ENCODE assay signal across 10 cellular contexts in the genomic region with DNA sequence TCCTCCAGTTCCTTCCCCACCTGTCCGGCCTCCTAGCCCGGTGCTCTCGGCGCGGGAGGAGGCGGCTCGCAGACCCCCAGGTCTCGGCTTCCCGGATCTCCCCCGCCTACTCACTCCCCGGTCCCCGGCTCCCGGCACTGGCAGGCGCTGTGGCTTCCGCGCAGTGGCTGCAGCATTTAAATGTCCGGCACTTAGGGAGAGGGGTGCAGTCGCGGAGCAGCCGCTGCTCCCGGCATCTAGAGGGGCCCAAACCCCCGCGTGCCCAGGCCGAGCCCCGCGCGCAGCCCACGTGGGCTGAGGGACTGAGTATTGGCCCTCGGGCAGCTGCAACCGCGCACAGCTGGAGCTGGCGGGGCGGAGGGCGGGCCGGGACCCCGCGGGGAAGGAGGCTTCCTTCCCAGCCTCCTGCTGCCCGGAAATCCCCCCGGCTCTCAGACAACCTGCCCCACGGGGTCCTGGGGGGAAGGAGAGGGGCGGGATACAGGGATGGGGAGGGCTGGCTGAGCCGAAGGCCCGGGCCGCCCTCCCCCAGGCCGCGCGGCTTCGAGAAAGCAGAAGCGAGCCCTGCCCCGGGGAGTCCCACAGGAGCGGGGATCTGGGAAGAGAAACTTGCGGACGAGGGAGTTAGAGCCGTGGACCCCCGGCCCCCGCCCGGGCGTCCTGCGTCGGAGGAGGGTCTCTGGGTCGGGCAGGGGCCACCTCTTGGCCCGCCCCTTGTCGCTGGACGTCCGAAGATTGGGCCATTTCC. TPM values are rescaled to one million over a fixed set of nuclear protein-coding genes. Genes with fewer than 3 reads are reported as not detected.
DNase-seq lines count a peak whose midpoint lies in the region; ATAC-seq, FAIRE-seq and TF ChIP-seq lines count a peak whose summit lies in the region.
"Had no signal": no experiment of that assay in that cellular context is flagged by ENCODE, and none has a peak within 500 bp of the region (broad histone marks: within the 10 kb centered on the region; RNA-seq: fewer than 3 reads in every experiment).

No MANE protein-coding gene starts in this region.

- FAIRE-seq in HepG2 (lab: Jason Lieb, UNC): no peak

- H3K9me3 ChIP-seq in CD8-positive, alpha-beta memory T cell (ENCODE audit: low read length): no peaks in the 10 kb centered on the region
- H3K9me3 ChIP-seq in HepG2 (ENCODE audit: low read length): no peaks in the 10 kb centered on the region

- peak overlapping the region in 1 of 8 donors; percentile 42 for H3K27ac Mint-ChIP-seq in CD8-positive, alpha-beta memory T cell

- H3K36me3 ChIP-seq in CD8-positive, alpha-beta memory T cell (ENCODE audit: insufficient read depth, low read length): no peaks in the 10 kb centered on the region
- no peaks in the 10 kb centered on the region for H3K36me3 ChIP-seq in KMS-11 (ENCODE audit: insufficient read depth)
- H3K36me3 ChIP-seq in brain microvascular endothelial cell (replicated peaks): no peaks in the 10 kb centered on the region
- no peaks in the 10 kb centered on the region for H3K36me3 ChIP-seq in HepG2 (replicated peaks in 1 of 2; ENCODE audit: control insufficient read depth in 1 of 2, insufficient read depth in 2 of 2, low read length in 2 of 2)
- no peaks in the 10 kb centered on the region for H3K36me3 ChIP-seq in urinary bladder (ENCODE audit: insufficient read depth)

- POLR2A ChIA-PET in CD8-positive, alpha-beta memory T cell (lab: Charles Lee): interaction anchor here (0.6 to 1.4 kb wide), 4 partner anchors 10 to 166 kb away, joined by 4 to 6 read pairs (median 5); no protein-coding TSS in a partner anchor
- POLR2A ChIA-PET in HepG2 (lab: Yijun Ruan, JAX): interaction anchor here (0.8 to 1.4 kb wide), 6 partner anchors 13 to 46 kb away, joined by 3 to 7 read pairs (median 4); no protein-coding TSS in a partner anchor

- intact Hi-C loops in HepG2 (cut with micrococcal nuclease; ENCODE audit: unreplicated experiment): no loop called here

- no peak overlapping the region for H3K27ac ChIP-seq in CD8-positive, alpha-beta memory T cell (ENCODE audit: low read depth, low read length)
- no peak overlapping the region for H3K27ac ChIP-seq in KMS-11
- no peak overlapping the region for H3K27ac ChIP-seq in brain microvascular endothelial cell
- H3K27ac ChIP-seq in HepG2 (ENCODE audit: extremely low read length, insufficient read depth, low read length): no peak overlapping the region
- no peak overlapping the region for H3K27ac ChIP-seq in urinary bladder (ENCODE audit: low read depth)

- H3K9me3 Mint-ChIP-seq in CD8-positive, alpha-beta memory T cell: no peaks in the 10 kb centered on the region

- peaks cover 27% of the 10 kb centered on the region for H3K4me1 ChIP-seq in CD8-positive, alpha-beta memory T cell (ENCODE audit: insufficient read depth, low read length)
- H3K4me1 ChIP-seq in KMS-11 (ENCODE audit: low read depth, poor library complexity, severe bottlenecking) (no peaks in the 10 kb centered on the region), HepG2 (ENCODE audit: insufficient read depth, low read length) (peaks cover 25% of the 10 kb centered on the region), urinary bladder (ENCODE audit: insufficient read depth) (peaks cover 1% of the 10 kb centered on the region)

- H3K4me2 ChIP-seq in KMS-11 (peak overlapping the region; percentile 33; the same call in 1 of the 2 replicates), HepG2 (ENCODE audit: low read depth, low read length) (peak overlapping the region; percentile 88)

- H3K4me3 ChIP-seq in CD8-positive, alpha-beta memory T cell (ENCODE audit: low read length): peak overlapping the region; percentile 19
- no peak overlapping the region for H3K4me3 ChIP-seq in KMS-11 (IDR thresholded peaks at IDR 0.05; ENCODE audit: insufficient read depth, low read depth, low read length)
- peak overlapping the region; percentile 51 for H3K4me3 ChIP-seq in brain microvascular endothelial cell (ENCODE audit: low read depth, low read length)
- H3K4me3 ChIP-seq in HepG2 (replicated peaks in 1 of 3; ENCODE audit: insufficient read depth in 1 of 3, low read depth in 2 of 3, low read length in 3 of 3): peak overlapping the region; percentile 42 to 67 (median 48); a peak in 4 of 6 replicates
- H3K4me3 ChIP-seq in urinary bladder (ENCODE audit: low read depth, low read length): peak overlapping the region; percentile 48

- no peak for TF ChIP-seq POLR2A in HepG2 (IDR thresholded peaks at IDR 0.05; ENCODE audit: insufficient read depth in 1 of 2, low read depth in 2 of 2, low read length in 2 of 2)

- peaks cover 43% of the 10 kb centered on the region for H3K27me3 ChIP-seq in CD8-positive, alpha-beta memory T cell (ENCODE audit: insufficient read depth, low read length, poor library complexity, severe bottlenecking)
- H3K27me3 ChIP-seq in KMS-11 (ENCODE audit: insufficient read depth, low read depth): peaks cover 65% of the 10 kb centered on the region
- peaks cover 11% of the 10 kb centered on the region for H3K27me3 ChIP-seq in brain microvascular endothelial cell (replicated peaks)
- H3K27me3 ChIP-seq in HepG2 (ENCODE audit: control insufficient read depth in 1 of 2, insufficient read depth in 2 of 2, low read length in 2 of 2): peaks cover 10 to 77% of the 10 kb centered on the region in 2 experiments

- CTCF ChIA-PET in CD8-positive, alpha-beta memory T cell (lab: Charles Lee): interaction anchor here (0.7 to 9.7 kb wide), 6 partner anchors 11 to 84 kb away, joined by 3 to 119 read pairs (median 6); no protein-coding TSS in a partner anchor
- CTCF ChIA-PET in HepG2 (lab: Yijun Ruan, JAX; ENCODE audit: low intra/inter-chr PET ratio, low total read pairs): no interaction called here

- H2AFZ ChIP-seq in KMS-11 (ENCODE audit: low read depth) (no peak overlapping the region), HepG2 (ENCODE audit: low read length) (no peak overlapping the region)

- H4K20me1 ChIP-seq in KMS-11 (ENCODE audit: insufficient read depth): no peaks in the 10 kb centered on the region
- H4K20me1 ChIP-seq in HepG2 (ENCODE audit: insufficient read depth, low read length): no peaks in the 10 kb centered on the region

- H3K27me3 Mint-ChIP-seq in CD8-positive, alpha-beta memory T cell: peaks cover 13 to 34% of the 10 kb centered on the region in 2 donors

- 1% methylated on average over 27 of the region's 65 CpGs for WGBS in HepG2 (ENCODE audit: low lambda C conversion rate)
- WGBS in urinary bladder: under 1% methylated on average over 65 of the region's 65 CpGs

- H3K4me1 Mint-ChIP-seq in CD8-positive, alpha-beta memory T cell: peaks cover 16 to 39% (median 30%) of the 10 kb centered on the region in 3 donors

- TF ChIP-seq CTCF in KMS-11 (conservative IDR thresholded peaks at IDR 0.05; ENCODE audit: low read depth, low read length) (no peak), brain microvascular endothelial cell (IDR thresholded peaks at IDR 0.05; ENCODE audit: low read depth, low read length, missing control alignments) (no peak), HepG2 (CRISPR knock-in tag; IDR thresholded peaks at IDR 0.05) (no peak)

- H3K36me3 Mint-ChIP-seq in CD8-positive, alpha-beta memory T cell: no peaks in the 10 kb centered on the region

- ATAC-seq in HepG2 (peak; percentile 59), GM19463 (IDR thresholded peaks at IDR 0.05; ENCODE audit: unreplicated experiment) (no peak), HG02678 (IDR thresholded peaks at IDR 0.05; ENCODE audit: unreplicated experiment) (no peak), GM21529 (IDR thresholded peaks at IDR 0.05; ENCODE audit: unreplicated experiment) (no peak)

- TF ChIP-seq EP300 in HepG2 (IDR thresholded peaks at IDR 0.05; ENCODE audit: low read depth in 2 of 2, low read length in 2 of 2) (no peak), HepG2 (CRISPR knock-in tag; IDR thresholded peaks at IDR 0.05; ENCODE audit: borderline replicate concordance) (no peak)

- peak overlapping the region; percentile 41 to 89 (median 81) for H3K4me3 Mint-ChIP-seq in CD8-positive, alpha-beta memory T cell

- DNase-seq in CD8-positive, alpha-beta memory T cell: no peak
- DNase-seq in brain microvascular endothelial cell (no peak), HepG2 (ENCODE audit: low spot score) (no peak)

- no peaks in the 10 kb centered on the region for H3K79me2 ChIP-seq in KMS-11 (ENCODE audit: insufficient read depth, low read depth)
- H3K79me2 ChIP-seq in HepG2 (ENCODE audit: insufficient read depth, low read length): no peaks in the 10 kb centered on the region

- H3K9ac ChIP-seq in KMS-11 (no peak overlapping the region), HepG2 (ENCODE audit: insufficient read depth, low read depth, low read length) (no peak overlapping the region)

- in situ Hi-C loops in brain microvascular endothelial cell (cut with HindIII; ENCODE audit: low pct_ligation_motif_present, low sequenced_read_pairs): no loop called here
- in situ Hi-C loops in HepG2 (cut with HindIII; ENCODE audit: extremely low pct_ligation_motif_present, low pct_unique_long_range_greater_than_20kb): no loop called here

- no TSS peak for BruUV-seq in HepG2 (replicated peaks; lab: Mats Ljungman, UMichigan)

- TF ChIP-seq RAD21 in HepG2 (CRISPR knock-in tag; IDR thresholded peaks at IDR 0.05): no peak

RNA-seq across cellular contexts. Expression of a gene that starts 0.4 kb away (rescaled TPM):
- 1 to 10 TPM; 1.5 to 1.9 TPM for total RNA-seq in CD8-positive, alpha-beta memory T cell
- 0.90 TPM for polyA plus RNA-seq in CD8-positive, alpha-beta memory T cell
- total RNA-seq in HepG2 (2016; rRNA removed; fragmentation: Illumina TruSeq; extraction: Trizol) (0.04 TPM in 1 of 2 replicates, not detected in the other), urinary bladder (0.32 TPM)
- total RNA-seq in HepG2 (2016; cell fraction: cytosol; rRNA removed; fragmentation: Illumina TruSeq; extraction: Trizol; ENCODE audit: low read depth): 0.18 TPM in 1 of 2 replicates, not detected in the other
- 0.02 TPM in 1 of 2 replicates, not detected in the other for total RNA-seq in HepG2 (2016; cell fraction: insoluble cytoplasmic fraction; rRNA removed; fragmentation: Illumina TruSeq; extraction: Trizol)
- 0.15 and 0.17 TPM in 2 replicates for total RNA-seq in HepG2 (2016; cell fraction: membrane; rRNA removed; fragmentation: Illumina TruSeq; extraction: Trizol)
- total RNA-seq in HepG2 (2016; cell fraction: nucleus; rRNA removed; fragmentation: Illumina TruSeq; extraction: Trizol): not detected in 2 replicates
- polyA plus RNA-seq in HepG2 (2011; rRNA removed) (0.07 and 0.08 TPM in 2 replicates), urinary bladder (0.82 TPM)
- polyA plus RNA-seq in HepG2 (2011; cell fraction: cytosol; rRNA removed): 0.04 TPM in 1 of 2 replicates, not detected in the other
- polyA plus RNA-seq in HepG2 (2011; cell fraction: nucleus; rRNA removed): 0.14 and 0.21 TPM in 2 replicates
- polyA plus RNA-seq in HepG2 (2012): 0.09 and 0.27 TPM in 2 replicates
- not detected in 2 replicates for polyA plus RNA-seq in HepG2 (2016; cell fraction: cytosol; fragmentation: Illumina TruSeq; extraction: Trizol; ENCODE audit: low read depth)
- polyA plus RNA-seq in HepG2 (2016; cell fraction: insoluble cytoplasmic fraction; fragmentation: Illumina TruSeq; extraction: Trizol; ENCODE audit: low read depth): not detected in 2 replicates
- polyA plus RNA-seq in HepG2 (2016; cell fraction: membrane; fragmentation: Illumina TruSeq; extraction: Trizol; ENCODE audit: low read depth): not detected in 2 replicates
- not detected in 2 replicates for polyA plus RNA-seq in HepG2 (2016; cell fraction: nucleus; fragmentation: Illumina TruSeq; extraction: Trizol; ENCODE audit: insufficient read depth, low read depth)
- polyA minus RNA-seq in HepG2 (2011; rRNA and poly(A)+ RNA removed; ENCODE audit: low replicate concordance): 0.12 and 0.19 TPM in 2 replicates
- not detected in 2 replicates for polyA minus RNA-seq in HepG2 (2011; cell fraction: cytosol; rRNA and poly(A)+ RNA removed)
- polyA minus RNA-seq in HepG2 (2011; cell fraction: nucleus; rRNA and poly(A)+ RNA removed): 0.12 and 0.13 TPM in 2 replicates

RNA-seq across cellular contexts. Expression of a gene that starts 9.2 kb away (rescaled TPM):
- total RNA-seq in CD8-positive, alpha-beta memory T cell: not detected
- not detected for polyA plus RNA-seq in CD8-positive, alpha-beta memory T cell
- not detected in 2 replicates for total RNA-seq in HepG2 (2016; rRNA removed; fragmentation: Illumina TruSeq; extraction: Trizol)
- total RNA-seq in HepG2 (2016; cell fraction: cytosol; rRNA removed; fragmentation: Illumina TruSeq; extraction: Trizol; ENCODE audit: low read depth): not detected in 2 replicates
- total RNA-seq in HepG2 (2016; cell fraction: insoluble cytoplasmic fraction; rRNA removed; fragmentation: Illumina TruSeq; extraction: Trizol): not detected in 2 replicates
- total RNA-seq in HepG2 (2016; cell fraction: membrane; rRNA removed; fragmentation: Illumina TruSeq; extraction: Trizol): not detected in 2 replicates
- not detected in 2 replicates for total RNA-seq in HepG2 (2016; cell fraction: nucleus; rRNA removed; fragmentation: Illumina TruSeq; extraction: Trizol)
- 0.12 and 0.18 TPM in 2 replicates for polyA plus RNA-seq in HepG2 (2011; rRNA removed)
- 0.10 and 0.28 TPM in 2 replicates for polyA plus RNA-seq in HepG2 (2011; cell fraction: cytosol; rRNA removed)
- 0.26 and 0.31 TPM in 2 replicates for polyA plus RNA-seq in HepG2 (2011; cell fraction: nucleus; rRNA removed)
- polyA plus RNA-seq in HepG2 (2012): 0.12 TPM in 1 of 2 replicates, not detected in the other
- polyA plus RNA-seq in HepG2 (2016; cell fraction: cytosol; fragmentation: Illumina TruSeq; extraction: Trizol; ENCODE audit: low read depth): not detected in 2 replicates
- polyA plus RNA-seq in HepG2 (2016; cell fraction: insoluble cytoplasmic fraction; fragmentation: Illumina TruSeq; extraction: Trizol; ENCODE audit: low read depth): not detected in 2 replicates
- not detected in 2 replicates for polyA plus RNA-seq in HepG2 (2016; cell fraction: membrane; fragmentation: Illumina TruSeq; extraction: Trizol; ENCODE audit: low read depth)
- not detected in 2 replicates for polyA plus RNA-seq in HepG2 (2016; cell fraction: nucleus; fragmentation: Illumina TruSeq; extraction: Trizol; ENCODE audit: insufficient read depth, low read depth)
- polyA minus RNA-seq in HepG2 (2011; rRNA and poly(A)+ RNA removed; ENCODE audit: low replicate concordance): 0.12 TPM in 1 of 2 replicates, not detected in the other
- polyA minus RNA-seq in HepG2 (2011; cell fraction: cytosol; rRNA and poly(A)+ RNA removed): not detected in 2 replicates
- not detected in 2 replicates for polyA minus RNA-seq in HepG2 (2011; cell fraction: nucleus; rRNA and poly(A)+ RNA removed)
- total RNA-seq in urinary bladder: 7.2 TPM
- polyA plus RNA-seq in urinary bladder: 8.3 TPM
- total RNA-seq: HT1080, pulmonary artery endothelial cell had no signal

RNA-seq across cellular contexts. Expression of a gene that starts 19.5 kb away (rescaled TPM):
- total RNA-seq in CD8-positive, alpha-beta memory T cell: 100 to 1,000 TPM; 975 to 992 TPM
- polyA plus RNA-seq in CD8-positive, alpha-beta memory T cell: 3,843 TPM
- 115 and 127 TPM in 2 replicates for total RNA-seq in HepG2 (2016; rRNA removed; fragmentation: Illumina TruSeq; extraction: Trizol)
- 34.9 and 36.3 TPM in 2 replicates for total RNA-seq in HepG2 (2016; cell fraction: cytosol; rRNA removed; fragmentation: Illumina TruSeq; extraction: Trizol; ENCODE audit: low read depth)
- total RNA-seq in HepG2 (2016; cell fraction: insoluble cytoplasmic fraction; rRNA removed; fragmentation: Illumina TruSeq; extraction: Trizol): 122 and 128 TPM in 2 replicates
- 38.8 and 44.9 TPM in 2 replicates for total RNA-seq in HepG2 (2016; cell fraction: membrane; rRNA removed; fragmentation: Illumina TruSeq; extraction: Trizol)
- total RNA-seq in HepG2 (2016; cell fraction: nucleus; rRNA removed; fragmentation: Illumina TruSeq; extraction: Trizol): 61.4 and 65.7 TPM in 2 replicates
- polyA plus RNA-seq in HepG2 (2011; rRNA removed): 165 and 258 TPM in 2 replicates
- polyA plus RNA-seq in HepG2 (2011; cell fraction: cytosol; rRNA removed): 234 and 307 TPM in 2 replicates
- 204 and 358 TPM in 2 replicates for polyA plus RNA-seq in HepG2 (2011; cell fraction: nucleus; rRNA removed)
- polyA plus RNA-seq in HepG2 (2012): 293 and 476 TPM in 2 replicates
- polyA plus RNA-seq in HepG2 (2016; cell fraction: cytosol; fragmentation: Illumina TruSeq; extraction: Trizol; ENCODE audit: low read depth): 97.2 and 118 TPM in 2 replicates
- 284 and 327 TPM in 2 replicates for polyA plus RNA-seq in HepG2 (2016; cell fraction: insoluble cytoplasmic fraction; fragmentation: Illumina TruSeq; extraction: Trizol; ENCODE audit: low read depth)
- 84.7 and 107 TPM in 2 replicates for polyA plus RNA-seq in HepG2 (2016; cell fraction: membrane; fragmentation: Illumina TruSeq; extraction: Trizol; ENCODE audit: low read depth)
- polyA plus RNA-seq in HepG2 (2016; cell fraction: nucleus; fragmentation: Illumina TruSeq; extraction: Trizol; ENCODE audit: insufficient read depth, low read depth): 211 and 224 TPM in 2 replicates
- polyA minus RNA-seq in HepG2 (2011; rRNA and poly(A)+ RNA removed; ENCODE audit: low replicate concordance): 6.3 and 96.8 TPM in 2 replicates
- polyA minus RNA-seq in HepG2 (2011; cell fraction: cytosol; rRNA and poly(A)+ RNA removed): 73.6 and 109 TPM in 2 replicates
- 73.1 and 123 TPM in 2 replicates for polyA minus RNA-seq in HepG2 (2011; cell fraction: nucleus; rRNA and poly(A)+ RNA removed)
- 18.1 TPM for total RNA-seq in urinary bladder
- 28.0 TPM for polyA plus RNA-seq in urinary bladder

RNA-seq across cellular contexts. Expression of a gene that starts 22.1 kb away (rescaled TPM):
- total RNA-seq in CD8-positive, alpha-beta memory T cell: 10 to 100 TPM; 56.8 to 59.4 TPM
- 46.2 TPM for polyA plus RNA-seq in CD8-positive, alpha-beta memory T cell
- total RNA-seq in HepG2 (2016; rRNA removed; fragmentation: Illumina TruSeq; extraction: Trizol) (37.0 TPM in 2 replicates), urinary bladder (9.8 TPM)
- total RNA-seq in HepG2 (2016; cell fraction: cytosol; rRNA removed; fragmentation: Illumina TruSeq; extraction: Trizol; ENCODE audit: low read depth): 28.6 and 34.8 TPM in 2 replicates
- total RNA-seq in HepG2 (2016; cell fraction: insoluble cytoplasmic fraction; rRNA removed; fragmentation: Illumina TruSeq; extraction: Trizol): 32.0 and 40.9 TPM in 2 replicates
- 37.8 and 51.5 TPM in 2 replicates for total RNA-seq in HepG2 (2016; cell fraction: membrane; rRNA removed; fragmentation: Illumina TruSeq; extraction: Trizol)
- total RNA-seq in HepG2 (2016; cell fraction: nucleus; rRNA removed; fragmentation: Illumina TruSeq; extraction: Trizol): 22.9 TPM in 2 replicates
- polyA plus RNA-seq in HepG2 (2011; rRNA removed) (32.1 and 33.5 TPM in 2 replicates), urinary bladder (22.8 TPM)
- 25.6 and 35.3 TPM in 2 replicates for polyA plus RNA-seq in HepG2 (2011; cell fraction: cytosol; rRNA removed)
- polyA plus RNA-seq in HepG2 (2011; cell fraction: nucleus; rRNA removed): 116 and 131 TPM in 2 replicates
- 28.1 and 32.9 TPM in 2 replicates for polyA plus RNA-seq in HepG2 (2012)
- polyA plus RNA-seq in HepG2 (2016; cell fraction: cytosol; fragmentation: Illumina TruSeq; extraction: Trizol; ENCODE audit: low read depth): 33.8 and 44.7 TPM in 2 replicates
- 43.4 and 44.7 TPM in 2 replicates for polyA plus RNA-seq in HepG2 (2016; cell fraction: insoluble cytoplasmic fraction; fragmentation: Illumina TruSeq; extraction: Trizol; ENCODE audit: low read depth)
- polyA plus RNA-seq in HepG2 (2016; cell fraction: membrane; fragmentation: Illumina TruSeq; extraction: Trizol; ENCODE audit: low read depth): 37.0 and 50.8 TPM in 2 replicates
- polyA plus RNA-seq in HepG2 (2016; cell fraction: nucleus; fragmentation: Illumina TruSeq; extraction: Trizol; ENCODE audit: insufficient read depth, low read depth): 55.2 and 56.2 TPM in 2 replicates
- 39.0 and 64.3 TPM in 2 replicates for polyA minus RNA-seq in HepG2 (2011; rRNA and poly(A)+ RNA removed; ENCODE audit: low replicate concordance)
- 13.7 and 16.5 TPM in 2 replicates for polyA minus RNA-seq in HepG2 (2011; cell fraction: cytosol; rRNA and poly(A)+ RNA removed)
- 23.3 and 24.7 TPM in 2 replicates for polyA minus RNA-seq in HepG2 (2011; cell fraction: nucleus; rRNA and poly(A)+ RNA removed)

RNA-seq across cellular contexts. Expression of a gene that starts 22.2 kb away (rescaled TPM):
- total RNA-seq in CD8-positive, alpha-beta memory T cell: 10 to 100 TPM; 25.6 to 26.3 TPM
- polyA plus RNA-seq in CD8-positive, alpha-beta memory T cell: 23.7 TPM
- total RNA-seq in HepG2 (2016; rRNA removed; fragmentation: Illumina TruSeq; extraction: Trizol): 8.3 and 16.1 TPM in 2 replicates
- 37.5 and 42.2 TPM in 2 replicates for total RNA-seq in HepG2 (2016; cell fraction: cytosol; rRNA removed; fragmentation: Illumina TruSeq; extraction: Trizol; ENCODE audit: low read depth)
- 13.2 and 13.5 TPM in 2 replicates for total RNA-seq in HepG2 (2016; cell fraction: insoluble cytoplasmic fraction; rRNA removed; fragmentation: Illumina TruSeq; extraction: Trizol)
- 20.6 and 28.5 TPM in 2 replicates for total RNA-seq in HepG2 (2016; cell fraction: membrane; rRNA removed; fragmentation: Illumina TruSeq; extraction: Trizol)
- total RNA-seq in HepG2 (2016; cell fraction: nucleus; rRNA removed; fragmentation: Illumina TruSeq; extraction: Trizol): 8.9 and 10.2 TPM in 2 replicates
- polyA plus RNA-seq in HepG2 (2011; rRNA removed): 13.8 and 18.3 TPM in 2 replicates
- polyA plus RNA-seq in HepG2 (2011; cell fraction: cytosol; rRNA removed): 10.4 and 22.3 TPM in 2 replicates
- 15.6 and 17.0 TPM in 2 replicates for polyA plus RNA-seq in HepG2 (2011; cell fraction: nucleus; rRNA removed)
- 21.9 and 22.5 TPM in 2 replicates for polyA plus RNA-seq in HepG2 (2012)
- 78.3 and 82.9 TPM in 2 replicates for polyA plus RNA-seq in HepG2 (2016; cell fraction: cytosol; fragmentation: Illumina TruSeq; extraction: Trizol; ENCODE audit: low read depth)
- polyA plus RNA-seq in HepG2 (2016; cell fraction: insoluble cytoplasmic fraction; fragmentation: Illumina TruSeq; extraction: Trizol; ENCODE audit: low read depth): 22.8 and 27.5 TPM in 2 replicates
- 50.2 and 52.2 TPM in 2 replicates for polyA plus RNA-seq in HepG2 (2016; cell fraction: membrane; fragmentation: Illumina TruSeq; extraction: Trizol; ENCODE audit: low read depth)
- 27.0 and 28.5 TPM in 2 replicates for polyA plus RNA-seq in HepG2 (2016; cell fraction: nucleus; fragmentation: Illumina TruSeq; extraction: Trizol; ENCODE audit: insufficient read depth, low read depth)
- 10.3 and 23.2 TPM in 2 replicates for polyA minus RNA-seq in HepG2 (2011; rRNA and poly(A)+ RNA removed; ENCODE audit: low replicate concordance)
- 8.5 and 9.0 TPM in 2 replicates for polyA minus RNA-seq in HepG2 (2011; cell fraction: cytosol; rRNA and poly(A)+ RNA removed)
- polyA minus RNA-seq in HepG2 (2011; cell fraction: nucleus; rRNA and poly(A)+ RNA removed): 1.9 and 2.8 TPM in 2 replicates
- total RNA-seq in urinary bladder: 29.1 TPM
- polyA plus RNA-seq in urinary bladder: 91.8 TPM
